Comparison of ENCODE assay signal across 10 cellular contexts in the genomic region with DNA sequence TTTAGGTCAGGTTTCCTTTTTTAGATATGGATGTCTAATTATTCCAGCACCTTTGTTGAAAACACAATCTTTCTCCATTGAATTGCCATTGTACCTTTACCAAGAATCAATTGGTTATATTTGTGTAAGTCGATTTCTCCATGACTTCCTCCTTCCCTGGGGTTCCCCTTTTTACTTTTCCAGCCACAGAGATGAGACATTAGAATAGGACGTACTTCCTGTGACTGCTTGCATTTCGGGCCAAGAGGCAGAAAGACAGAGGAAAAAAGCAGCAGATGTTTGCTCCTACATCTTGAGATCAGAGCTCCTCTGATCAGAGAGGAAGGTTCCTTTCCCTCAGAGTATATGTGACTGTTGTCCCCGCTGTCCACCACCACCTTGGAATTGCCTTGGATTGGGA.
DNase-seq lines count a peak whose midpoint lies in the region; TF ChIP-seq lines count a peak whose summit lies in the region.
"Had no signal": no experiment of that assay in that cellular context is flagged by ENCODE, and none has a peak within 500 bp of the region (broad histone marks: within the 10 kb centered on the region; RNA-seq: fewer than 3 reads in every experiment).

No MANE protein-coding gene starts in this region.

- H3K9me3 Mint-ChIP-seq in dendritic cell treated with granulocyte-macrophage colony-stimulating factor and Interleukin-4, amounts not matched to agents 40 ng/mL and 50 ng/mL, for 4 days, result no peaks in the 10 kb centered on the region

- H3K4me3 Mint-ChIP-seq in dendritic cell treated with granulocyte-macrophage colony-stimulating factor and Interleukin-4, amounts not matched to agents 40 ng/mL and 50 ng/mL, for 4 days, result no peak overlapping the region

- peaks cover 20% of the 10 kb centered on the region for H3K4me1 Mint-ChIP-seq in dendritic cell treated with granulocyte-macrophage colony-stimulating factor and Interleukin-4, amounts not matched to agents 40 ng/mL and 50 ng/mL, for 4 days (ENCODE audit: low read depth)

- intact Hi-C loops in dendritic cell treated with granulocyte-macrophage colony-stimulating factor and Interleukin-4, amounts not matched to agents 40 ng/mL and 50 ng/mL, for 4 days (cut with micrococcal nuclease), result no loop called here

- no peak for TF ChIP-seq CTCF in GM06990 (IDR thresholded peaks at IDR 0.05; ENCODE audit: insufficient read depth, low read length, poor library complexity, severe bottlenecking)

- no peaks in the 10 kb centered on the region for H3K27me3 ChIP-seq in GM06990 (replicated peaks; ENCODE audit: control insufficient read depth, insufficient read depth, low read length)

- peak; percentile 37 for DNase-seq in GM06990 (ENCODE audit: extremely low read depth, insufficient read length)
- DNase-seq in NCI-H69 (lab: John Stamatoyannopoulos, UW), result peak; percentile 45
- peak; percentile 83 for DNase-seq in pons (ENCODE audit: low spot score)
- no peak for DNase-seq in NCI-H2196 (lab: John Stamatoyannopoulos, UW; ENCODE audit: unreplicated experiment)
- DNase-seq in stimulated activated CD8-positive, alpha-beta memory T cell treated with anti-CD3 and anti-CD28 coated beads, Interleukin-4, amount 100 ng/mL, for 48 hours, result no peak
- DNase-seq in NCI-H774 (lab: John Stamatoyannopoulos, UW), result no peak
- DNase-seq in islet precursor cell, result no peak
- DNase-seq: aorta had no signal

- no peak overlapping the region for H3K4me3 ChIP-seq in GM06990 (replicated peaks; ENCODE audit: low read depth, low read length)
- H3K4me3 ChIP-seq: lung had no signal

- no peaks in the 10 kb centered on the region for H3K36me3 Mint-ChIP-seq in dendritic cell treated with granulocyte-macrophage colony-stimulating factor and Interleukin-4, amounts not matched to agents 40 ng/mL and 50 ng/mL, for 4 days (ENCODE audit: low read depth)

- peak overlapping the region; percentile 87 for H3K27ac Mint-ChIP-seq in dendritic cell treated with granulocyte-macrophage colony-stimulating factor and Interleukin-4, amounts not matched to agents 40 ng/mL and 50 ng/mL, for 4 days

- no peaks in the 10 kb centered on the region for H3K36me3 ChIP-seq in GM06990 (ENCODE audit: control insufficient read depth, insufficient read depth, low read length)

- H3K27me3 Mint-ChIP-seq in dendritic cell treated with granulocyte-macrophage colony-stimulating factor and Interleukin-4, amounts not matched to agents 40 ng/mL and 50 ng/mL, for 4 days, result no peaks in the 10 kb centered on the region

Comparison
In these comparisons a context has a peak if more than half of its experiments do, and no peak if none do; other contexts are left out.
1. DNase-seq: peak in GM06990 (single experiment), NCI-H69 (single experiment) and pons (single experiment); none in NCI-H2196 (single experiment), stimulated activated CD8-positive, alpha-beta memory T cell treated with anti-CD3 and anti-CD28 coated beads, Interleukin-4, amount 100 ng/mL, for 48 hours (single experiment), NCI-H774 (single experiment) and islet precursor cell (single experiment).